In the genomic region with DNA sequence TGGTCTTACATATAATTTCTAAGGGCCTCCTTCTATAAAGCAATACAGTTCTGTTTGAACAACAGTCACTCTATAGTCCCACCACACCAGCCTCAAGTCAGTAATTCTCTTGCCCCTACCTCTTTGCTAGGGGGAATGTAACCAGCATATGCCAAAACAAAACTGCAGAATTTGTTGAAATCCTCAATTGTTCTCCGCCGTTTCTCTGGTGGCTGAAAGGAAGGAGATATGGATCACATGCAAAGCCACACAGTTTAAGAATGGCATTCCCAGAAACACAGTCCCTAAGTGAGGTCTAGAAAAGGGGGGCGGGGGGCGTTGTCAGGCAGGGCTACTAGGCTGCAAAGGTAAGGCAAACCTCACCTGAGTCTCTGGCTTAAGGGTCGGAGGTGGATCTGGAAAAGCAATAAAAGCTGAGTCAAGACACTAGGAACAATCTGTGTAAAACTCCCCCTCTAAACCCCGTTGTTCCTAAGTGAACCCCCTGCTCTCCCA, we compare ENCODE assay signal across 1 cellular context.
TF ChIP-seq lines count a peak whose summit lies in the region.

No MANE protein-coding gene starts in this region.

TF ChIP-seq in HEK293, 187 proteins besides CTCF, POLR2A, EP300 and RAD21 (continued from another document):
- TF ChIP-seq, protein P1, sequence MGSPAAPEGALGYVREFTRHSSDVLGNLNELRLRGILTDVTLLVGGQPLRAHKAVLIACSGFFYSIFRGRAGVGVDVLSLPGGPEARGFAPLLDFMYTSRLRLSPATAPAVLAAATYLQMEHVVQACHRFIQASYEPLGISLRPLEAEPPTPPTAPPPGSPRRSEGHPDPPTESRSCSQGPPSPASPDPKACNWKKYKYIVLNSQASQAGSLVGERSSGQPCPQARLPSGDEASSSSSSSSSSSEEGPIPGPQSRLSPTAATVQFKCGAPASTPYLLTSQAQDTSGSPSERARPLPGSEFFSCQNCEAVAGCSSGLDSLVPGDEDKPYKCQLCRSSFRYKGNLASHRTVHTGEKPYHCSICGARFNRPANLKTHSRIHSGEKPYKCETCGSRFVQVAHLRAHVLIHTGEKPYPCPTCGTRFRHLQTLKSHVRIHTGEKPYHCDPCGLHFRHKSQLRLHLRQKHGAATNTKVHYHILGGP (tag by site-specific recombination; IDR thresholded peaks at IDR 0.05) = no peak
- peak; percentile 84; the same call in 1 of the 2 replicates for TF ChIP-seq GLIS2 (tag by site-specific recombination; IDR thresholded peaks at IDR 0.05)
- peak; percentile 98 for TF ChIP-seq PRDM10 (tag by site-specific recombination; IDR thresholded peaks at IDR 0.05)
- TF ChIP-seq ZBTB48 (tag by site-specific recombination; IDR thresholded peaks at IDR 0.05) = 0 out of 2 replicates have a peak, but pooled peaks have one; percentile 41
- no peak for TF ChIP-seq ZNF518A (tag by site-specific recombination; conservative IDR thresholded peaks at IDR 0.05; ENCODE audit: low read depth)
- no peak for TF ChIP-seq ZNF394 (tag by site-specific recombination; IDR thresholded peaks at IDR 0.05; ENCODE audit: borderline replicate concordance)
